32 cellular contexts compared by ENCODE assay signal in genomic region chr5:14483504-14484157, GRCh38.
DNase-seq lines count a peak whose midpoint lies in the region; ATAC-seq, FAIRE-seq and TF ChIP-seq lines count a peak whose summit lies in the region.
"Had no signal": no experiment of that assay in that cellular context is flagged by ENCODE, and none has a peak within 500 bp of the region (broad histone marks: within the 10 kb centered on the region; RNA-seq: fewer than 3 reads in every experiment).

No MANE protein-coding gene starts in this region.

- H2AFZ ChIP-seq in HepG2 (ENCODE audit: low read length), result no peak overlapping the region
- H2AFZ ChIP-seq: hepatocyte had no signal

- H3K4me3 ChIP-seq in HepG2 (replicated peaks in 1 of 3; ENCODE audit: insufficient read depth in 1 of 3, low read depth in 2 of 3, low read length in 3 of 3), result no peak overlapping the region
- H3K4me3 ChIP-seq in upper lobe of left lung, result no peak overlapping the region
- H3K4me3 ChIP-seq: ascending aorta, cardiac muscle cell, hepatocyte, pancreas, SJCRH30 had no signal

- no peaks in the 10 kb centered on the region for H3K27me3 ChIP-seq in HepG2 (ENCODE audit: control insufficient read depth in 1 of 2, insufficient read depth in 2 of 2, low read length in 2 of 2)
- no peaks in the 10 kb centered on the region for H3K27me3 ChIP-seq in upper lobe of left lung
- H3K27me3 ChIP-seq: ascending aorta, cardiac muscle cell, hepatocyte, pancreas, SJCRH30 had no signal

- no peak overlapping the region for H3K27ac Mint-ChIP-seq in activated naive CD8-positive, alpha-beta T cell treated with anti-CD3 and anti-CD28 coated beads, Interleukin-2, amount 50 U/mL, for 24 hours
- H3K27ac Mint-ChIP-seq in activated naive CD8-positive, alpha-beta T cell treated with anti-CD3 and anti-CD28 coated beads for 36 hours, result no peak overlapping the region
- H3K27ac Mint-ChIP-seq: activated naive CD8-positive, alpha-beta T cell; CD4-positive, alpha-beta T cell; endodermal cell had no signal

- DNase-seq in activated naive CD8-positive, alpha-beta T cell treated with anti-CD3 and anti-CD28 coated beads, Interleukin-2, amount 50 U/mL, for 24 hours, result no peak
- DNase-seq in activated naive CD8-positive, alpha-beta T cell treated with anti-CD3 and anti-CD28 coated beads for 36 hours, result no peak
- no peak for DNase-seq in HepG2 (ENCODE audit: low spot score)
- no peak for DNase-seq in upper lobe of left lung
- no peak for DNase-seq in Kasumi-1 (lab: John Stamatoyannopoulos, UW)
- DNase-seq in NCI-H2081 (lab: John Stamatoyannopoulos, UW), result no peak
- DNase-seq: activated CD4-positive, alpha-beta T cell treated with anti-CD3 and anti-CD28 coated beads, Interleukin-2, amount 50 U/mL, for 4 hours; activated CD4-positive, CD25-positive, alpha-beta regulatory T cell; activated effector memory CD4-positive, alpha-beta T cell treated with Interleukin-2 at 50 U/mL for 16 hours; CD4-positive, alpha-beta T cell; endodermal cell; GOT3; midbrain; NCI-H1092 treated with DMSO at 0.1 percent for 48 hours; NCI-H187; NCI-H2171 treated with DMSO at 0.1 percent for 48 hours; NCI-H524; pancreas; retina; SJCRH30; stimulated activated CD4-positive, alpha-beta T cell treated with anti-CD3 and anti-CD28 coated beads, Interleukin-2, amount 100 ng/mL, for 48 hours; substantia nigra; T-helper 1 cell had no signal

- no peak for TF ChIP-seq EP300 in HepG2 (IDR thresholded peaks at IDR 0.05; ENCODE audit: low read depth in 2 of 2, low read length in 2 of 2)
- no peak for TF ChIP-seq EP300 in HepG2 (CRISPR knock-in tag; IDR thresholded peaks at IDR 0.05; ENCODE audit: borderline replicate concordance)
- no peak for TF ChIP-seq EP300 in upper lobe of left lung (IDR thresholded peaks at IDR 0.05)

- H3K9me3 Mint-ChIP-seq in activated naive CD8-positive, alpha-beta T cell treated with anti-CD3 and anti-CD28 coated beads, Interleukin-2, amount 50 U/mL, for 24 hours, result no peaks in the 10 kb centered on the region
- H3K9me3 Mint-ChIP-seq in activated naive CD8-positive, alpha-beta T cell treated with anti-CD3 and anti-CD28 coated beads for 36 hours, result no peaks in the 10 kb centered on the region
- H3K9me3 Mint-ChIP-seq: endodermal cell, nephron had no signal

- H3K79me2 ChIP-seq in HepG2 (ENCODE audit: insufficient read depth, low read length), result no peaks in the 10 kb centered on the region
- H3K79me2 ChIP-seq: hepatocyte had no signal

- in situ Hi-C loops in HepG2 (cut with HindIII; ENCODE audit: extremely low pct_ligation_motif_present, low pct_unique_long_range_greater_than_20kb), result no loop called here

- peaks cover 10% of the 10 kb centered on the region for H3K4me1 Mint-ChIP-seq in activated naive CD8-positive, alpha-beta T cell treated with anti-CD3 and anti-CD28 coated beads, Interleukin-2, amount 50 U/mL, for 24 hours
- peaks cover 13% of the 10 kb centered on the region for H3K4me1 Mint-ChIP-seq in activated naive CD8-positive, alpha-beta T cell treated with anti-CD3 and anti-CD28 coated beads for 36 hours
- H3K4me1 Mint-ChIP-seq: endodermal cell had no signal

- no peaks in the 10 kb centered on the region for H3K27me3 Mint-ChIP-seq in activated naive CD8-positive, alpha-beta T cell treated with anti-CD3 and anti-CD28 coated beads, Interleukin-2, amount 50 U/mL, for 24 hours
- no peaks in the 10 kb centered on the region for H3K27me3 Mint-ChIP-seq in activated naive CD8-positive, alpha-beta T cell treated with anti-CD3 and anti-CD28 coated beads for 36 hours
- H3K27me3 Mint-ChIP-seq: activated naive CD8-positive, alpha-beta T cell; CD4-positive, alpha-beta T cell had no signal

- intact Hi-C loops in HepG2 (cut with micrococcal nuclease; ENCODE audit: unreplicated experiment), result no loop called here

- H3K9me3 ChIP-seq in HepG2 (ENCODE audit: low read length), result no peaks in the 10 kb centered on the region
- no peaks in the 10 kb centered on the region for H3K9me3 ChIP-seq in upper lobe of left lung
- H3K9me3 ChIP-seq: ascending aorta, pancreas, SJCRH30 had no signal

- H3K4me1 ChIP-seq in HepG2 (ENCODE audit: insufficient read depth, low read length), result no peaks in the 10 kb centered on the region
- H3K4me1 ChIP-seq in upper lobe of left lung, result no peaks in the 10 kb centered on the region
- H3K4me1 ChIP-seq: ascending aorta, pancreas, SJCRH30 had no signal

- no peak overlapping the region for H3K4me2 ChIP-seq in HepG2 (ENCODE audit: low read depth, low read length)
- H3K4me2 ChIP-seq: hepatocyte had no signal

- peaks cover 14% of the 10 kb centered on the region for H3K36me3 Mint-ChIP-seq in activated naive CD8-positive, alpha-beta T cell treated with anti-CD3 and anti-CD28 coated beads, Interleukin-2, amount 50 U/mL, for 24 hours (ENCODE audit: low read depth)
- H3K36me3 Mint-ChIP-seq in activated naive CD8-positive, alpha-beta T cell treated with anti-CD3 and anti-CD28 coated beads for 36 hours, result peaks cover 10% of the 10 kb centered on the region

- H4K20me1 ChIP-seq in HepG2 (ENCODE audit: insufficient read depth, low read length), result no peaks in the 10 kb centered on the region

- no TSS peak for BruUV-seq in HepG2 (replicated peaks; lab: Mats Ljungman, UMichigan)

- H3K27ac ChIP-seq in HepG2 (ENCODE audit: extremely low read length, insufficient read depth, low read length) (no peak overlapping the region), upper lobe of left lung (no peak overlapping the region)
- H3K27ac ChIP-seq: ascending aorta, cardiac muscle cell, hepatocyte, pancreas, SJCRH30 had no signal

- no peak overlapping the region for H3K9ac ChIP-seq in HepG2 (ENCODE audit: insufficient read depth, low read depth, low read length)

- TF ChIP-seq RAD21 in HepG2 (CRISPR knock-in tag; IDR thresholded peaks at IDR 0.05), result no peak

- CTCF ChIA-PET in HepG2 (lab: Yijun Ruan, JAX; ENCODE audit: low intra/inter-chr PET ratio, low total read pairs), result no interaction called here

- 98% methylated on average over 8 of the region's 16 CpGs for WGBS in HepG2 (ENCODE audit: low lambda C conversion rate)
- 95 to 96% methylated on average over 9 to 16 of the region's 16 CpGs for WGBS in upper lobe of left lung, 2 donors

- no peak for TF ChIP-seq CTCF in HepG2 (CRISPR knock-in tag; IDR thresholded peaks at IDR 0.05)
- TF ChIP-seq CTCF in upper lobe of left lung (IDR thresholded peaks at IDR 0.05), result no peak

- no peak for FAIRE-seq in HepG2 (lab: Jason Lieb, UNC)
- FAIRE-seq: D721Med, frontal cortex, pancreas had no signal

- POLR2A ChIA-PET in HepG2 (lab: Yijun Ruan, JAX), result no interaction called here

- peak; percentile 15 for ATAC-seq in activated naive CD8-positive, alpha-beta T cell treated with anti-CD3 and anti-CD28 coated beads, Interleukin-2, amount 50 U/mL, for 24 hours
- ATAC-seq in SK-N-SH treated with all-trans-retinoic acid at 6 μM for 48 hours (peak; percentile 3; the same call in 2 of the 3 replicates), HepG2 (peak; percentile 26; the same call in 2 of the 3 replicates), upper lobe of left lung (ENCODE audit: low FRiP score in 2 of 2) (peak; percentile 27 to 35), HG03432 (IDR thresholded peaks at IDR 0.05; ENCODE audit: unreplicated experiment) (no peak)
- ATAC-seq: pancreas had no signal

- no peak for TF ChIP-seq POLR2A in HepG2 (IDR thresholded peaks at IDR 0.05; ENCODE audit: insufficient read depth in 1 of 2, low read depth in 2 of 2, low read length in 2 of 2)
- TF ChIP-seq POLR2A in upper lobe of left lung (IDR thresholded peaks at IDR 0.05), result no peak

- H3K36me3 ChIP-seq in HepG2 (replicated peaks in 1 of 2; ENCODE audit: control insufficient read depth in 1 of 2, insufficient read depth in 2 of 2, low read length in 2 of 2), result peaks cover 15 to 62% of the 10 kb centered on the region in 2 experiments
- H3K36me3 ChIP-seq in upper lobe of left lung, result peaks cover 12 to 98% (median 58%) of the 10 kb centered on the region in 4 donors

- no peak overlapping the region for H3K4me3 Mint-ChIP-seq in activated naive CD8-positive, alpha-beta T cell treated with anti-CD3 and anti-CD28 coated beads, Interleukin-2, amount 50 U/mL, for 24 hours
- H3K4me3 Mint-ChIP-seq in activated naive CD8-positive, alpha-beta T cell treated with anti-CD3 and anti-CD28 coated beads for 36 hours, result no peak overlapping the region
- H3K4me3 Mint-ChIP-seq: activated naive CD8-positive, alpha-beta T cell; CD4-positive, alpha-beta T cell; endodermal cell; nephron had no signal

TF ChIP-seq in SK-N-SH treated with all-trans-retinoic acid at 6 μM for 48 hours, 23 proteins besides CTCF, POLR2A, EP300 and RAD21 (continues in another document):
- TF ChIP-seq TOX (CRISPR knock-in tag; IDR thresholded peaks at IDR 0.05; ENCODE audit: borderline replicate concordance) (no peak), ARNTL (CRISPR knock-in tag; IDR thresholded peaks at IDR 0.05; ENCODE audit: borderline replicate concordance, low read depth) (no peak)

TF ChIP-seq in HepG2, 621 proteins besides CTCF, POLR2A, EP300 and RAD21:
- TF ChIP-seq AGO2 (optimal IDR thresholded peaks at IDR 0.05; ENCODE audit: low read depth, low read length) (peak; percentile 52), ZSCAN25 (CRISPR knock-in tag; IDR thresholded peaks at IDR 0.05) (no peak)
